Comparison of ENCODE assay signal across 8 cellular contexts in genomic region chr19:14519860-14520407, GRCh38. TPM values are rescaled to one million over a fixed set of nuclear protein-coding genes. Genes with fewer than 3 reads are reported as not detected.
DNase-seq lines count a peak whose midpoint lies in the region; ATAC-seq, FAIRE-seq and TF ChIP-seq lines count a peak whose summit lies in the region.

No MANE protein-coding gene starts in this region.

- no peaks in the 10 kb centered on the region for H3K9me1 ChIP-seq in K562 (ENCODE audit: control insufficient read depth, insufficient read depth, low read length)

- H3K36me3 Mint-ChIP-seq in mesothelial cell of epicardium = peaks cover 18% of the 10 kb centered on the region

- no peaks in the 10 kb centered on the region for H3K9me3 ChIP-seq in A549
- H3K9me3 ChIP-seq in HUES64 (ENCODE audit: insufficient read depth, low read depth, low read length) = no peaks in the 10 kb centered on the region
- no peaks in the 10 kb centered on the region for H3K9me3 ChIP-seq in K562 (replicated peaks; ENCODE audit: control insufficient read depth, insufficient read depth, low read depth, low read length)

- TF ChIP-seq POLR2A in A549 (IDR thresholded peaks at IDR 0.05; ENCODE audit: low read length) (no peak), K562 (conservative IDR thresholded peaks at IDR 0.05) (no peak)

- BruUV-seq in K562 (replicated peaks; lab: Mats Ljungman, UMichigan) = no TSS peak

- POLR2A ChIA-PET in A549 (lab: Yijun Ruan, JAX) (no interaction called here), K562 (lab: Yijun Ruan, JAX) (interaction anchor here (1.2 kb wide), 1 partner anchor 12 kb away, joined by 3 read pairs; no protein-coding TSS in a partner anchor)

- H3K4me2 ChIP-seq in A549 = peak overlapping the region; percentile 75
- H3K4me2 ChIP-seq in K562 (ENCODE audit: insufficient read depth, low read length) = no peak overlapping the region; the same call in 1 of the 2 replicates

- H3K36me3 ChIP-seq in HUES64 (ENCODE audit: insufficient read depth, low read length) (peaks cover 19% of the 10 kb centered on the region), K562 (ENCODE audit: control insufficient read depth, insufficient read depth, low read length) (peaks cover 28% of the 10 kb centered on the region)

- H2AFZ ChIP-seq in K562 (ENCODE audit: low read depth, low read length) = peak overlapping the region; percentile 69

- DNase-seq in A549 (ENCODE audit: low read depth in 1 of 2, low spot score in 1 of 2) = peak in 1 of 2 experiments; percentile 89
- no peak for DNase-seq in K562 (ENCODE audit: extremely low read depth in 1 of 4, low spot score in 3 of 4)
- no peak for DNase-seq in mesothelial cell of epicardium (ENCODE audit: low spot score in 2 of 2, unreplicated experiment in 2 of 2)
- no peak for DNase-seq in HCEC 1CT
- DNase-seq in OCI-M1 (lab: John Stamatoyannopoulos, UW) = no peak
- DNase-seq in stimulated activated naive CD4-positive, alpha-beta T cell treated with Interleukin-2 at 50 U/mL for 16 hours (lab: John Stamatoyannopoulos, UW) = no peak

- no peaks in the 10 kb centered on the region for H3K9me3 Mint-ChIP-seq in mesothelial cell of epicardium

- ATAC-seq in A549 = peak; percentile 20 to 48; a peak in 3 of 6 replicates
- ATAC-seq in K562 = no peak
- no peak for ATAC-seq in HG03432 (IDR thresholded peaks at IDR 0.05; ENCODE audit: unreplicated experiment)

- in situ Hi-C loops in K562 (cut with MboI) = no loop called here

- H3K4me3 ChIP-seq in A549 (no peak overlapping the region), HUES64 (ENCODE audit: low read length) (no peak overlapping the region), K562 (no peak overlapping the region)

- FAIRE-seq in A549 (lab: Jason Lieb, UNC) (no peak), K562 (lab: Jason Lieb, UNC) (no peak)

- peak overlapping the region; percentile 90 for H3K4me3 Mint-ChIP-seq in mesothelial cell of epicardium

- H3K27ac ChIP-seq in A549 (peak overlapping the region; percentile 92), HUES64 (ENCODE audit: low read depth, low read length) (peak overlapping the region; percentile 58; the same call in 1 of the 2 replicates), K562 (ENCODE audit: extremely low read depth, low read depth, low read length) (peak overlapping the region; percentile 85)

- intact Hi-C loops in K562 (cut with micrococcal nuclease) = loop anchor here (5.0 kb wide), 1 partner anchor 32 kb away; no protein-coding TSS in a partner anchor

- H3K4me1 Mint-ChIP-seq in mesothelial cell of epicardium = peaks cover 31% of the 10 kb centered on the region

- CTCF ChIA-PET in A549 (lab: Yijun Ruan, JAX) (interaction anchor here (1.0 kb wide), 1 partner anchor 15 kb away, joined by 10 read pairs; no protein-coding TSS in a partner anchor), K562 (lab: Yijun Ruan, JAX; ENCODE audit: low intra/inter-chr PET ratio) (no interaction called here)

- H3K79me2 ChIP-seq in K562 (ENCODE audit: control insufficient read depth, insufficient read depth, low read length) = peaks cover 36% of the 10 kb centered on the region

- H3K27me3 ChIP-seq in HUES64 (ENCODE audit: insufficient read depth, low read length) (no peaks in the 10 kb centered on the region), K562 (ENCODE audit: control insufficient read depth in 2 of 2, insufficient read depth in 2 of 2, low read length in 2 of 2) (no peaks in the 10 kb centered on the region)

- peaks cover 26% of the 10 kb centered on the region for H4K20me1 ChIP-seq in K562 (replicated peaks; ENCODE audit: control insufficient read depth, insufficient read depth, low read length)

- no peak overlapping the region for H3K9ac ChIP-seq in HUES64 (ENCODE audit: low read depth, low read length)
- peak overlapping the region; percentile 61 to 65; a peak in 2 of 4 replicates for H3K9ac ChIP-seq in K562 (ENCODE audit: insufficient read depth in 1 of 2, low read depth in 2 of 2, low read length in 2 of 2)

- no peaks in the 10 kb centered on the region for H3K27me3 Mint-ChIP-seq in mesothelial cell of epicardium (ENCODE audit: low read depth)

- no peak for TF ChIP-seq RAD21 in A549 (conservative IDR thresholded peaks at IDR 0.05 in 1 of 2, IDR thresholded peaks at IDR 0.05 in 1 of 2)
- no peak for TF ChIP-seq RAD21 in K562 (CRISPR knock-in tag; conservative IDR thresholded peaks at IDR 0.05 in 1 of 2, IDR thresholded peaks at IDR 0.05 in 1 of 2)

- WGBS in A549 (ENCODE audit: missing lambda C conversion rate) = 7% methylated on average over 2 of the region's 2 CpGs
- 50% methylated on average over 2 of the region's 2 CpGs for WGBS in HUES64
- WGBS in K562 (ENCODE audit: insufficient coverage, low coverage, missing lambda C conversion rate) = 77% methylated on average over 2 of the region's 2 CpGs

- H3K4me1 ChIP-seq in A549 (peaks cover 48% of the 10 kb centered on the region), HUES64 (ENCODE audit: insufficient read depth, low read length) (peaks cover 9% of the 10 kb centered on the region; the same call in 1 of the 2 replicates), K562 (replicated peaks in 1 of 2; ENCODE audit: control insufficient read depth in 2 of 2, insufficient read depth in 2 of 2, low read length in 2 of 2) (peaks cover 38 to 40% of the 10 kb centered on the region in 2 experiments)

- TF ChIP-seq CTCF in A549 (IDR thresholded peaks at IDR 0.05) (no peak), K562 (IDR thresholded peaks at IDR 0.05 in 2 of 3, conservative IDR thresholded peaks at IDR 0.05 in 1 of 3; ENCODE audit: insufficient read depth in 2 of 3, low read depth in 1 of 3, low read length in 3 of 3) (no peak), mesothelial cell of epicardium (IDR thresholded peaks at IDR 0.05; ENCODE audit: unreplicated experiment) (no peak)

- peak in 1 of 2 experiments; percentile 38; a peak in 2 of 5 replicates for TF ChIP-seq EP300 in A549 (IDR thresholded peaks at IDR 0.05)
- no peak for TF ChIP-seq EP300 in K562 (IDR thresholded peaks at IDR 0.05; ENCODE audit: low read length)

- H3K27ac Mint-ChIP-seq in mesothelial cell of epicardium = peak overlapping the region; percentile 94

RNA-seq across cellular contexts. Expression of gene DNAJB1, which starts 1.7 kb away (rescaled TPM):
- polyA plus RNA-seq in A549 (2011; rRNA removed) (124 and 126 TPM in 2 replicates), A549 (2017; fragmentation: RNase III; extraction: RNeasy Plus Mini Kit Qiagen cat#74134 plus additional on column Dnase treatment) (110 to 128 TPM (median 116 TPM) in 3 replicates), K562 (2011; rRNA removed) (83.5 and 113 TPM in 2 replicates), K562 (2014; fragmentation: Illumina TruSeq; extraction: Trizol) (78.3 and 100 TPM in 2 replicates), K562 (2014; fragmentation: Nextera tagmentation; extraction: Ambion mirVana) (10 to 100 TPM; 13.2 to 16.2 TPM), K562 (2014; rRNA removed) (61.7 and 79.2 TPM in 2 replicates)
- 119 and 126 TPM in 2 replicates for polyA plus RNA-seq in A549 (2012; cell fraction: cytosol; rRNA removed)
- 90.3 and 104 TPM in 2 replicates for polyA plus RNA-seq in A549 (2012; cell fraction: nucleus; rRNA removed)
- 85.5 and 90.5 TPM in 2 replicates for polyA minus RNA-seq in A549 (2011; rRNA and poly(A)+ RNA removed)
- polyA plus RNA-seq in HUES64 (2013, experiment 1 of 2) = 51.3 TPM
- polyA plus RNA-seq in HUES64 (2013, experiment 2 of 2) = 46.2 TPM
- total RNA-seq in K562 (2011; cell fraction: chromatin; rRNA removed; ENCODE audit: low replicate concordance) = 66.1 and 87.4 TPM in 2 replicates
- total RNA-seq in K562 (2011; cell fraction: nucleolus; rRNA removed) = 67.0 and 68.3 TPM in 2 replicates
- 68.0 and 69.1 TPM in 2 replicates for total RNA-seq in K562 (2011; cell fraction: nucleoplasm; rRNA removed)
- total RNA-seq in K562 (2014; rRNA removed) (62.1 and 71.5 TPM in 2 replicates), K562 (2014; rRNA removed; fragmentation: Illumina TruSeq; extraction: Trizol) (51.2 and 60.9 TPM in 2 replicates), K562 (2015; rRNA removed; fragmentation: Illumina TruSeq; extraction: Trizol) (85.3 and 86.5 TPM in 2 replicates), K562 (2021) (94.8 and 99.9 TPM in 2 replicates), mesothelial cell of epicardium (106 to 113 TPM (median 110 TPM) in 3 replicates)
- polyA plus RNA-seq in K562 (2011; cell fraction: cytosol; rRNA removed) = 101 TPM in 2 replicates
- 78.2 and 79.0 TPM in 2 replicates for polyA plus RNA-seq in K562 (2011; cell fraction: nucleus; rRNA removed)
- 69.4 and 84.8 TPM in 2 replicates for polyA plus RNA-seq in K562 (2012)
- polyA minus RNA-seq in K562 (2011; rRNA and poly(A)+ RNA removed) = 71.6 and 93.9 TPM in 2 replicates
- polyA minus RNA-seq in K562 (2011; cell fraction: cytosol; rRNA and poly(A)+ RNA removed) = 31.4 and 40.9 TPM in 2 replicates
- 22.5 and 40.4 TPM in 2 replicates for polyA minus RNA-seq in K562 (2011; cell fraction: nucleus; rRNA and poly(A)+ RNA removed)

RNA-seq across cellular contexts. Expression of gene TECR, which starts 9.5 kb away (rescaled TPM):
- 74.4 and 87.7 TPM in 2 replicates for polyA plus RNA-seq in A549 (2011; rRNA removed)
- polyA plus RNA-seq in A549 (2012; cell fraction: cytosol; rRNA removed) = 109 and 151 TPM in 2 replicates
- 315 and 372 TPM in 2 replicates for polyA plus RNA-seq in A549 (2012; cell fraction: nucleus; rRNA removed)
- 118 to 149 TPM (median 139 TPM) in 3 replicates for polyA plus RNA-seq in A549 (2017; fragmentation: RNase III; extraction: RNeasy Plus Mini Kit Qiagen cat#74134 plus additional on column Dnase treatment)
- 239 and 266 TPM in 2 replicates for polyA minus RNA-seq in A549 (2011; rRNA and poly(A)+ RNA removed)
- polyA plus RNA-seq in HUES64 (2013, experiment 1 of 2) = 87.7 TPM
- 95.2 TPM for polyA plus RNA-seq in HUES64 (2013, experiment 2 of 2)
- total RNA-seq in K562 (2011; cell fraction: chromatin; rRNA removed; ENCODE audit: low replicate concordance) = 122 and 325 TPM in 2 replicates
- total RNA-seq in K562 (2011; cell fraction: nucleolus; rRNA removed) = 437 and 484 TPM in 2 replicates
- 307 and 324 TPM in 2 replicates for total RNA-seq in K562 (2011; cell fraction: nucleoplasm; rRNA removed)
- total RNA-seq in K562 (2014; rRNA removed) = 86.0 and 158 TPM in 2 replicates
- total RNA-seq in K562 (2014; rRNA removed; fragmentation: Illumina TruSeq; extraction: Trizol) = 33.1 and 36.7 TPM in 2 replicates
- total RNA-seq in K562 (2015; rRNA removed; fragmentation: Illumina TruSeq; extraction: Trizol) = 81.9 and 91.6 TPM in 2 replicates
- 186 and 195 TPM in 2 replicates for total RNA-seq in K562 (2021)
- 68.0 and 169 TPM in 2 replicates for polyA plus RNA-seq in K562 (2011; rRNA removed)
- 224 and 335 TPM in 2 replicates for polyA plus RNA-seq in K562 (2011; cell fraction: cytosol; rRNA removed)
- 326 and 378 TPM in 2 replicates for polyA plus RNA-seq in K562 (2011; cell fraction: nucleus; rRNA removed)
- 229 and 297 TPM in 2 replicates for polyA plus RNA-seq in K562 (2012)
- polyA plus RNA-seq in K562 (2014; fragmentation: Illumina TruSeq; extraction: Trizol) = 204 and 211 TPM in 2 replicates
- 10 to 100 TPM; 29.3 to 73.2 TPM for polyA plus RNA-seq in K562 (2014; fragmentation: Nextera tagmentation; extraction: Ambion mirVana)
- polyA plus RNA-seq in K562 (2014; rRNA removed) = 81.4 and 108 TPM in 2 replicates
- 76.6 and 95.7 TPM in 2 replicates for polyA minus RNA-seq in K562 (2011; rRNA and poly(A)+ RNA removed)
- 188 and 209 TPM in 2 replicates for polyA minus RNA-seq in K562 (2011; cell fraction: cytosol; rRNA and poly(A)+ RNA removed)
- polyA minus RNA-seq in K562 (2011; cell fraction: nucleus; rRNA and poly(A)+ RNA removed) = 66.2 and 80.1 TPM in 2 replicates
- 111 to 116 TPM (median 115 TPM) in 3 replicates for total RNA-seq in mesothelial cell of epicardium

RNA-seq across cellular contexts. Expression of gene GIPC1, which starts 24.0 kb away (rescaled TPM):
- 41.4 and 52.9 TPM in 2 replicates for polyA plus RNA-seq in A549 (2011; rRNA removed)
- 99.5 and 148 TPM in 2 replicates for polyA plus RNA-seq in A549 (2012; cell fraction: cytosol; rRNA removed)
- 116 and 149 TPM in 2 replicates for polyA plus RNA-seq in A549 (2012; cell fraction: nucleus; rRNA removed)
- 81.4 to 88.6 TPM (median 86.4 TPM) in 3 replicates for polyA plus RNA-seq in A549 (2017; fragmentation: RNase III; extraction: RNeasy Plus Mini Kit Qiagen cat#74134 plus additional on column Dnase treatment)
- 27.3 and 33.1 TPM in 2 replicates for polyA minus RNA-seq in A549 (2011; rRNA and poly(A)+ RNA removed)
- polyA plus RNA-seq in HUES64 (2013, experiment 1 of 2) = 48.3 TPM
- 46.0 TPM for polyA plus RNA-seq in HUES64 (2013, experiment 2 of 2)
- total RNA-seq in K562 (2011; cell fraction: chromatin; rRNA removed; ENCODE audit: low replicate concordance) = 18.6 and 50.3 TPM in 2 replicates
- total RNA-seq in K562 (2011; cell fraction: nucleolus; rRNA removed) = 32.9 and 38.4 TPM in 2 replicates
- total RNA-seq in K562 (2011; cell fraction: nucleoplasm; rRNA removed) = 26.4 and 30.8 TPM in 2 replicates
- 54.7 and 71.2 TPM in 2 replicates for total RNA-seq in K562 (2014; rRNA removed)
- 7.8 and 12.0 TPM in 2 replicates for total RNA-seq in K562 (2014; rRNA removed; fragmentation: Illumina TruSeq; extraction: Trizol)
- total RNA-seq in K562 (2015; rRNA removed; fragmentation: Illumina TruSeq; extraction: Trizol) = 39.7 and 46.3 TPM in 2 replicates
- total RNA-seq in K562 (2021) = 49.7 and 51.7 TPM in 2 replicates
- 24.8 and 26.6 TPM in 2 replicates for polyA plus RNA-seq in K562 (2011; rRNA removed)
- 25.0 and 75.6 TPM in 2 replicates for polyA plus RNA-seq in K562 (2011; cell fraction: cytosol; rRNA removed)
- 15.3 and 27.8 TPM in 2 replicates for polyA plus RNA-seq in K562 (2011; cell fraction: nucleus; rRNA removed)
- 37.9 and 39.8 TPM in 2 replicates for polyA plus RNA-seq in K562 (2012)
- 13.6 and 35.1 TPM in 2 replicates for polyA plus RNA-seq in K562 (2014; fragmentation: Illumina TruSeq; extraction: Trizol)
- 1 to 10 TPM in 1 of 2 experiments, under 1 TPM in 1; 0.49 to 1.1 TPM for polyA plus RNA-seq in K562 (2014; fragmentation: Nextera tagmentation; extraction: Ambion mirVana)
- 50.8 and 52.2 TPM in 2 replicates for polyA plus RNA-seq in K562 (2014; rRNA removed)
- polyA minus RNA-seq in K562 (2011; rRNA and poly(A)+ RNA removed) = 6.3 and 11.7 TPM in 2 replicates
- 32.3 and 41.7 TPM in 2 replicates for polyA minus RNA-seq in K562 (2011; cell fraction: cytosol; rRNA and poly(A)+ RNA removed)
- polyA minus RNA-seq in K562 (2011; cell fraction: nucleus; rRNA and poly(A)+ RNA removed) = 8.9 and 9.0 TPM in 2 replicates
- 108 to 111 TPM (median 111 TPM) in 3 replicates for total RNA-seq in mesothelial cell of epicardium

RNA-seq across cellular contexts. Expression of gene PTGER1, which starts 44.8 kb away (rescaled TPM):
- polyA plus RNA-seq in A549 (2011; rRNA removed) (0.06 TPM in 1 of 2 replicates, not detected in the other), A549 (2017; fragmentation: RNase III; extraction: RNeasy Plus Mini Kit Qiagen cat#74134 plus additional on column Dnase treatment) (0.12 to 0.18 TPM (median 0.17 TPM) in 3 replicates), K562 (2011; rRNA removed) (0.06 TPM in 1 of 2 replicates, not detected in the other), K562 (2014; fragmentation: Illumina TruSeq; extraction: Trizol) (not detected in 2 replicates), K562 (2014; fragmentation: Nextera tagmentation; extraction: Ambion mirVana) (not detected), K562 (2014; rRNA removed) (0.34 and 0.36 TPM in 2 replicates)
- polyA plus RNA-seq in A549 (2012; cell fraction: cytosol; rRNA removed) = 0.12 and 0.27 TPM in 2 replicates
- polyA plus RNA-seq in A549 (2012; cell fraction: nucleus; rRNA removed) = 0.21 and 0.70 TPM in 2 replicates
- not detected in 2 replicates for polyA minus RNA-seq in A549 (2011; rRNA and poly(A)+ RNA removed)
- 0.30 TPM for polyA plus RNA-seq in HUES64 (2013, experiment 1 of 2)
- not detected for polyA plus RNA-seq in HUES64 (2013, experiment 2 of 2)
- not detected in 2 replicates for total RNA-seq in K562 (2011; cell fraction: chromatin; rRNA removed; ENCODE audit: low replicate concordance)
- 1.1 and 1.3 TPM in 2 replicates for total RNA-seq in K562 (2011; cell fraction: nucleolus; rRNA removed)
- 0.51 TPM in 1 of 2 replicates, not detected in the other for total RNA-seq in K562 (2011; cell fraction: nucleoplasm; rRNA removed)
- total RNA-seq in K562 (2014; rRNA removed) (0.27 and 0.29 TPM in 2 replicates), K562 (2014; rRNA removed; fragmentation: Illumina TruSeq; extraction: Trizol) (not detected in 2 replicates), K562 (2015; rRNA removed; fragmentation: Illumina TruSeq; extraction: Trizol) (not detected in 2 replicates), K562 (2021) (0.29 and 0.35 TPM in 2 replicates), mesothelial cell of epicardium (2.8 to 3.5 TPM (median 2.8 TPM) in 3 replicates)
- 0.10 and 0.88 TPM in 2 replicates for polyA plus RNA-seq in K562 (2011; cell fraction: cytosol; rRNA removed)
- polyA plus RNA-seq in K562 (2011; cell fraction: nucleus; rRNA removed) = 0.13 and 0.34 TPM in 2 replicates
- 0.16 and 0.65 TPM in 2 replicates for polyA plus RNA-seq in K562 (2012)
- not detected in 2 replicates for polyA minus RNA-seq in K562 (2011; rRNA and poly(A)+ RNA removed)
- not detected in 2 replicates for polyA minus RNA-seq in K562 (2011; cell fraction: cytosol; rRNA and poly(A)+ RNA removed)
- polyA minus RNA-seq in K562 (2011; cell fraction: nucleus; rRNA and poly(A)+ RNA removed) = 0.40 TPM in 1 of 2 replicates, not detected in the other

RNA-seq across cellular contexts. Expression of gene NDUFB7, which starts 51.9 kb away (rescaled TPM):
- polyA plus RNA-seq in A549 (2011; rRNA removed) (73.7 and 82.3 TPM in 2 replicates), A549 (2017; fragmentation: RNase III; extraction: RNeasy Plus Mini Kit Qiagen cat#74134 plus additional on column Dnase treatment) (158 to 164 TPM (median 161 TPM) in 3 replicates), K562 (2011; rRNA removed) (137 and 185 TPM in 2 replicates), K562 (2014; fragmentation: Illumina TruSeq; extraction: Trizol) (37.6 and 257 TPM in 2 replicates), K562 (2014; fragmentation: Nextera tagmentation; extraction: Ambion mirVana) (10 to 100 TPM; 31.3 to 91.8 TPM), K562 (2014; rRNA removed) (810 and 833 TPM in 2 replicates)
- 444 and 555 TPM in 2 replicates for polyA plus RNA-seq in A549 (2012; cell fraction: cytosol; rRNA removed)
- polyA plus RNA-seq in A549 (2012; cell fraction: nucleus; rRNA removed) = 310 and 479 TPM in 2 replicates
- 11.0 and 11.1 TPM in 2 replicates for polyA minus RNA-seq in A549 (2011; rRNA and poly(A)+ RNA removed)
- polyA plus RNA-seq in HUES64 (2013, experiment 1 of 2) = 132 TPM
- polyA plus RNA-seq in HUES64 (2013, experiment 2 of 2) = 143 TPM
- 5.1 and 13.9 TPM in 2 replicates for total RNA-seq in K562 (2011; cell fraction: chromatin; rRNA removed; ENCODE audit: low replicate concordance)
- total RNA-seq in K562 (2011; cell fraction: nucleolus; rRNA removed) = 55.0 and 85.4 TPM in 2 replicates
- total RNA-seq in K562 (2011; cell fraction: nucleoplasm; rRNA removed) = 23.9 and 26.6 TPM in 2 replicates
- total RNA-seq in K562 (2014; rRNA removed) (842 and 854 TPM in 2 replicates), K562 (2014; rRNA removed; fragmentation: Illumina TruSeq; extraction: Trizol) (7.4 and 14.9 TPM in 2 replicates), K562 (2015; rRNA removed; fragmentation: Illumina TruSeq; extraction: Trizol) (227 and 243 TPM in 2 replicates), K562 (2021) (289 and 313 TPM in 2 replicates), mesothelial cell of epicardium (117 to 122 TPM (median 119 TPM) in 3 replicates)
- 393 and 1,045 TPM in 2 replicates for polyA plus RNA-seq in K562 (2011; cell fraction: cytosol; rRNA removed)
- polyA plus RNA-seq in K562 (2011; cell fraction: nucleus; rRNA removed) = 125 and 147 TPM in 2 replicates
- polyA plus RNA-seq in K562 (2012) = 246 and 272 TPM in 2 replicates
- 14.2 and 24.3 TPM in 2 replicates for polyA minus RNA-seq in K562 (2011; rRNA and poly(A)+ RNA removed)
- polyA minus RNA-seq in K562 (2011; cell fraction: cytosol; rRNA and poly(A)+ RNA removed) = 76.8 and 119 TPM in 2 replicates
- 20.3 and 27.4 TPM in 2 replicates for polyA minus RNA-seq in K562 (2011; cell fraction: nucleus; rRNA and poly(A)+ RNA removed)

Comparison
In these comparisons a context has a peak if more than half of its experiments do, and no peak if none do; other contexts are left out.
1. ATAC-seq: peak in A549 (2 of 2); none in K562 (single experiment) and HG03432 (single experiment).
2. Of the 35 proteins assayed by ChIP-seq in both K562 and A549: peak only in K562: none; only in A549: JUNB, MAFK and MAX; in both: none; in neither: 30; mixed calls (peak in some experiments, not most) for 2.
3. Peak in every context shown above with its lines, with median percentiles within 50 percentile points of each other: H3K27ac ChIP-seq.